Comparison of ENCODE assay signal across 17 cellular contexts in the genomic region with DNA sequence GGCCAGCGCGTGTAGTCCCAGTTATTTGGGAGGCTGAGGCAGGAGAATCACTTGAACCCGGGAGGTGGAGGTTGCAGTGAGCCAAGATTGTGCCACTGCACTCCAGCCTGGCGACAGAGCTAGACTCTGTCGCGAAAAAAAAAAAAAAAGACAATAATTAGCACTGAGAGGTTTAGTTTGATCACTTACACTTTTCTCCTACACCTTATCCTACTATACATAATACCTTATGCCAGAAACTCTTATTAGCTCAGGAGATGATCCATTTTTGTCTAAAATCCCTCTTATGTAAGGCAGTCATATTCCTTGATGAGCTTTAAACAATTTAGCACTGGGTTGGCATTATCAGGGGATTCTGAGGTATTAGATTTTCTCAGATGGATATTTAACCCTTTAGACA. TPM values are rescaled to one million over a fixed set of nuclear protein-coding genes. Genes with fewer than 3 reads are reported as not detected.
DNase-seq lines count a peak whose midpoint lies in the region; ATAC-seq, FAIRE-seq and TF ChIP-seq lines count a peak whose summit lies in the region.
"Had no signal": no experiment of that assay in that cellular context is flagged by ENCODE, and none has a peak within 500 bp of the region (broad histone marks: within the 10 kb centered on the region; RNA-seq: fewer than 3 reads in every experiment).

No MANE protein-coding gene starts in this region.

- H3K4me1 ChIP-seq in pancreas = peaks cover 3 to 15% (median 11%) of the 10 kb centered on the region in 3 donors

- H3K9me3 ChIP-seq in pancreas = no peaks in the 10 kb centered on the region
- H3K9me3 ChIP-seq: BLaER1, HAP-1 had no signal

- H3K27ac Mint-ChIP-seq in activated T-cell treated with anti-CD3 and anti-CD28 coated beads, Interleukin-2, amount 50 U/mL, for 72 hours = peak overlapping the region; percentile 77
- H3K27ac Mint-ChIP-seq in neural crest cell (ENCODE audit: unreplicated experiment) = no peak overlapping the region
- H3K27ac Mint-ChIP-seq: HFFc6 had no signal

- TF ChIP-seq CTCF in D721Med (IDR thresholded peaks at IDR 0.05; ENCODE audit: insufficient read depth, missing control alignments) (no peak), neural crest cell (conservative IDR thresholded peaks at IDR 0.05) (no peak), pancreas (IDR thresholded peaks at IDR 0.05) (no peak)

- H3K9me3 Mint-ChIP-seq in activated T-cell treated with anti-CD3 and anti-CD28 coated beads, Interleukin-2, amount 50 U/mL, for 72 hours = no peaks in the 10 kb centered on the region
- no peaks in the 10 kb centered on the region for H3K9me3 Mint-ChIP-seq in activated T-cell treated with anti-CD3 and anti-CD28 coated beads, Interleukin-2, amount 50 U/mL, for 4 hours
- no peaks in the 10 kb centered on the region for H3K9me3 Mint-ChIP-seq in neural crest cell
- H3K9me3 Mint-ChIP-seq: HFFc6 had no signal

- 73 to 76% methylated on average over 6 of the region's 6 CpGs for WGBS in pancreas, 2 donors

- peaks cover 0 to 8% (median 4%) of the 10 kb centered on the region in 3 donors for H3K36me3 ChIP-seq in pancreas

- no peak overlapping the region for H3K27ac ChIP-seq in pancreas
- H3K27ac ChIP-seq: BLaER1 had no signal

- DNase-seq in activated T-cell treated with anti-CD3 and anti-CD28 coated beads, Interleukin-2, amount 50 U/mL, for 72 hours = no peak
- no peak for DNase-seq in activated T-cell treated with anti-CD3 and anti-CD28 coated beads, Interleukin-2, amount 50 U/mL, for 4 hours
- DNase-seq in D721Med (ENCODE audit: insufficient read length, low spot score) (peak; percentile 29), NCI-H82 treated with DMSO at 0.1 percent for 48 hours (lab: John Stamatoyannopoulos, UW; ENCODE audit: unreplicated experiment) (peak; percentile 27), neural crest cell (ENCODE audit: low read depth, low spot score) (no peak), pancreas (no peak), globus pallidus (ENCODE audit: low spot score) (no peak)
- DNase-seq: 8988T, AML-193, DMS 273 treated with DMSO at 0.1 percent for 48 hours, GOT3, HFFc6, KBM-7 had no signal

- peaks cover 48% of the 10 kb centered on the region for H3K4me1 Mint-ChIP-seq in activated T-cell treated with anti-CD3 and anti-CD28 coated beads, Interleukin-2, amount 50 U/mL, for 72 hours (ENCODE audit: low read depth)
- H3K4me1 Mint-ChIP-seq in activated T-cell treated with anti-CD3 and anti-CD28 coated beads, Interleukin-2, amount 50 U/mL, for 4 hours (ENCODE audit: low read depth) = peaks cover 35% of the 10 kb centered on the region
- peaks cover 26% of the 10 kb centered on the region for H3K4me1 Mint-ChIP-seq in neural crest cell

- no peak overlapping the region for H3K4me3 Mint-ChIP-seq in activated T-cell treated with anti-CD3 and anti-CD28 coated beads, Interleukin-2, amount 50 U/mL, for 72 hours
- no peak overlapping the region for H3K4me3 Mint-ChIP-seq in activated T-cell treated with anti-CD3 and anti-CD28 coated beads, Interleukin-2, amount 50 U/mL, for 4 hours
- peak overlapping the region; percentile 11 for H3K4me3 Mint-ChIP-seq in neural crest cell
- H3K4me3 Mint-ChIP-seq: HFFc6 had no signal

- intact Hi-C loops in pancreas (cut with DNase I) = no loop called here

- no peaks in the 10 kb centered on the region for H3K27me3 Mint-ChIP-seq in activated T-cell treated with anti-CD3 and anti-CD28 coated beads, Interleukin-2, amount 50 U/mL, for 72 hours (ENCODE audit: low read depth)
- no peaks in the 10 kb centered on the region for H3K27me3 Mint-ChIP-seq in activated T-cell treated with anti-CD3 and anti-CD28 coated beads, Interleukin-2, amount 50 U/mL, for 4 hours (ENCODE audit: low read depth)
- peaks cover 15% of the 10 kb centered on the region for H3K27me3 Mint-ChIP-seq in neural crest cell (ENCODE audit: low read depth)

- H3K36me3 Mint-ChIP-seq in activated T-cell treated with anti-CD3 and anti-CD28 coated beads, Interleukin-2, amount 50 U/mL, for 72 hours (ENCODE audit: insufficient read depth in 2 of 2) = peaks cover 11 to 18% of the 10 kb centered on the region in 2 donors
- peaks cover 7% of the 10 kb centered on the region for H3K36me3 Mint-ChIP-seq in activated T-cell treated with anti-CD3 and anti-CD28 coated beads, Interleukin-2, amount 50 U/mL, for 4 hours (ENCODE audit: insufficient read depth)
- no peaks in the 10 kb centered on the region for H3K36me3 Mint-ChIP-seq in neural crest cell (ENCODE audit: low read depth)

- FAIRE-seq in D721Med (lab: Jason Lieb, UNC) = peak; percentile 95
- FAIRE-seq in pancreas (lab: Jason Lieb, UNC) = no peak
- FAIRE-seq: GM18507, HTR-8/SVneo had no signal

- H3K4me3 ChIP-seq in pancreas = no peak overlapping the region
- H3K4me3 ChIP-seq: BLaER1, HAP-1 had no signal

- ATAC-seq in activated T-cell treated with anti-CD3 and anti-CD28 coated beads, Interleukin-2, amount 50 U/mL, for 72 hours (replicated peaks in 1 of 2) = no peak
- ATAC-seq in activated T-cell treated with anti-CD3 and anti-CD28 coated beads, Interleukin-2, amount 50 U/mL, for 4 hours = no peak
- ATAC-seq in pancreas = no peak

- H3K27me3 ChIP-seq in pancreas = no peaks in the 10 kb centered on the region
- H3K27me3 ChIP-seq: BLaER1 had no signal

RNA-seq across cellular contexts. Expression of gene MTFR2, which starts 3.6 kb away (rescaled TPM):
- 10 to 100 TPM; 29.4 to 34.3 TPM for total RNA-seq in activated T-cell treated with anti-CD3 and anti-CD28 coated beads, Interleukin-2, amount 50 U/mL, for 72 hours
- total RNA-seq in activated T-cell treated with anti-CD3 and anti-CD28 coated beads, Interleukin-2, amount 50 U/mL, for 4 hours = 10 to 100 TPM in 2 of 3 donors, 1 to 10 TPM in 1; 9.9 to 16.7 (median 13.4) TPM
- total RNA-seq in neural crest cell (5.7 and 6.7 TPM in 2 replicates), pancreas (under 1 TPM in 5 of 6 donors, not detected in 1; 0.08 to 0.61 (median 0.34) TPM)
- under 1 TPM; 0.26 to 0.49 TPM for polyA plus RNA-seq in pancreas

RNA-seq across cellular contexts. Expression of gene BCLAF1, which starts 35.9 kb away (rescaled TPM):
- 100 to 1,000 TPM; 146 to 151 TPM for total RNA-seq in activated T-cell treated with anti-CD3 and anti-CD28 coated beads, Interleukin-2, amount 50 U/mL, for 72 hours
- total RNA-seq in activated T-cell treated with anti-CD3 and anti-CD28 coated beads, Interleukin-2, amount 50 U/mL, for 4 hours = 100 to 1,000 TPM; 241 to 270 (median 261) TPM
- total RNA-seq in neural crest cell (253 and 266 TPM in 2 replicates), pancreas (10 to 100 TPM; 35.9 to 73.3 (median 53.5) TPM)
- 10 to 100 TPM; 14.5 to 25.7 TPM for polyA plus RNA-seq in pancreas

Comparison
In these comparisons a context has a peak if more than half of its experiments do, and no peak if none do; other contexts are left out.
1. DNase-seq: peak in D721Med (single experiment) and NCI-H82 treated with DMSO at 0.1 percent for 48 hours (single experiment); none in activated T-cell treated with anti-CD3 and anti-CD28 coated beads, Interleukin-2, amount 50 U/mL, for 72 hours (0 of 2), activated T-cell treated with anti-CD3 and anti-CD28 coated beads, Interleukin-2, amount 50 U/mL, for 4 hours (single experiment), neural crest cell (single experiment), pancreas (0 of 6) and globus pallidus (single experiment).